Comparison of ENCODE assay signal across 8 cellular contexts in genomic region chr10:89700914-89701237, GRCh38. TPM values are rescaled to one million over a fixed set of nuclear protein-coding genes. Genes with fewer than 3 reads are reported as not detected.
A peak's percentile ranks its signal among the peaks of the same experiment; 100 is the strongest.
DNase-seq lines count a peak whose midpoint lies in the region; ATAC-seq and TF ChIP-seq lines count a peak whose summit lies in the region.

No MANE protein-coding gene starts in this region.

- peak overlapping the region; percentile 99 for H3K27ac Mint-ChIP-seq in T-helper 1 cell treated with Interleukin-12 subunit alpha and Interleukin-12 subunit beta and Interleukin-4 antibody, amounts not matched to agents 30 μg/mL and 1 μg/mL, for 36 hours

- H3K9me3 ChIP-seq in adrenal gland (replicated peaks in 1 of 3): no peaks in the 10 kb centered on the region

- DNase-seq in T-helper 1 cell (no peak), adrenal gland (no peak), substantia nigra (lab: John Stamatoyannopoulos, UW) (no peak), DMS53 (lab: John Stamatoyannopoulos, UW) (no peak), Ammon's horn (ENCODE audit: low spot score) (no peak)

- 0 to 3% (median 0%) methylated on average over 5 to 7 of the region's 7 CpGs for WGBS in adrenal gland, 4 donors

- TF ChIP-seq CTCF in adrenal gland (IDR thresholded peaks at IDR 0.05): no peak

- intact Hi-C loops in adrenal gland (cut with DNase I): no loop called here

- peak overlapping the region in 3 of 4 donors; percentile 50 to 70 (median 53) for H3K4me3 ChIP-seq in adrenal gland

- H3K27me3 ChIP-seq in adrenal gland (no peaks in the 10 kb centered on the region), layer of hippocampus (ENCODE audit: control insufficient read depth, insufficient read depth, low read length) (no peaks in the 10 kb centered on the region)

- peaks cover 0 to 13% of the 10 kb centered on the region in 2 donors for H3K4me1 ChIP-seq in adrenal gland (replicated peaks in 1 of 2)

- H3K36me3 Mint-ChIP-seq in T-helper 1 cell treated with Interleukin-12 subunit alpha and Interleukin-12 subunit beta and Interleukin-4 antibody, amounts not matched to agents 30 μg/mL and 1 μg/mL, for 36 hours (ENCODE audit: low read depth): peaks cover 8% of the 10 kb centered on the region

- TF ChIP-seq POLR2A in adrenal gland (IDR thresholded peaks at IDR 0.05): no peak

- H3K9me3 Mint-ChIP-seq in T-helper 1 cell treated with Interleukin-12 subunit alpha and Interleukin-12 subunit beta and Interleukin-4 antibody, amounts not matched to agents 30 μg/mL and 1 μg/mL, for 36 hours: no peaks in the 10 kb centered on the region

- H3K27me3 Mint-ChIP-seq in T-helper 1 cell treated with Interleukin-12 subunit alpha and Interleukin-12 subunit beta and Interleukin-4 antibody, amounts not matched to agents 30 μg/mL and 1 μg/mL, for 36 hours (ENCODE audit: low read depth): peaks cover 2% of the 10 kb centered on the region

- peak overlapping the region; percentile 98 for H3K4me3 Mint-ChIP-seq in T-helper 1 cell treated with Interleukin-12 subunit alpha and Interleukin-12 subunit beta and Interleukin-4 antibody, amounts not matched to agents 30 μg/mL and 1 μg/mL, for 36 hours

- peaks cover 41% of the 10 kb centered on the region for H3K4me1 Mint-ChIP-seq in T-helper 1 cell treated with Interleukin-12 subunit alpha and Interleukin-12 subunit beta and Interleukin-4 antibody, amounts not matched to agents 30 μg/mL and 1 μg/mL, for 36 hours (ENCODE audit: low read depth)

- H3K36me3 ChIP-seq in adrenal gland (replicated peaks in 1 of 2): no peaks in the 10 kb centered on the region

- H3K27ac ChIP-seq in adrenal gland (peak overlapping the region; percentile 28 to 93 (median 75)), layer of hippocampus (ENCODE audit: low read depth, low read length) (peak overlapping the region; percentile 77), substantia nigra (ENCODE audit: low read depth, low read length, poor library complexity, severe bottlenecking) (peak overlapping the region; percentile 84)

- no peak for ATAC-seq in GM21447 (IDR thresholded peaks at IDR 0.05; ENCODE audit: unreplicated experiment)

RNA-seq across cellular contexts. Expression of gene KIF20B, which starts 0.5 kb away (rescaled TPM):
- 1 to 10 TPM in 7 of 8 donors, under 1 TPM in 1; 0.96 to 4.0 (median 2.8) TPM for total RNA-seq in adrenal gland
- polyA plus RNA-seq in adrenal gland: 1 to 10 TPM in 1 of 3 donors, under 1 TPM in 2; 0.54 to 2.6 (median 0.72) TPM

RNA-seq across cellular contexts. Expression of gene PANK1, which starts 55.8 kb away (rescaled TPM):
- total RNA-seq in adrenal gland: 10 to 100 TPM in 2 of 8 donors, 1 to 10 TPM in 6; 4.6 to 13.2 (median 8.5) TPM
- 10 to 100 TPM in 1 of 3 donors, 1 to 10 TPM in 2; 1.1 to 12.8 (median 2.1) TPM for polyA plus RNA-seq in adrenal gland
